In genomic region chr3:61574854-61575253, GRCh38 we compare ENCODE assay signal across 13 cellular contexts. TPM values are rescaled to one million over a fixed set of nuclear protein-coding genes. Genes with fewer than 3 reads are reported as not detected.
DNase-seq lines count a peak whose midpoint lies in the region; ATAC-seq, FAIRE-seq and TF ChIP-seq lines count a peak whose summit lies in the region.
"Had no signal": no experiment of that assay in that cellular context is flagged by ENCODE, and none has a peak within 500 bp of the region (broad histone marks: within the 10 kb centered on the region; RNA-seq: fewer than 3 reads in every experiment).

No MANE protein-coding gene starts in this region.

- TF ChIP-seq POLR2A in NB4 (IDR thresholded peaks at IDR 0.05; ENCODE audit: extremely low read depth, insufficient read length), result no peak

- TF ChIP-seq CTCF in NB4 (IDR thresholded peaks at IDR 0.05; ENCODE audit: low read depth, low read length) (no peak), bronchial epithelial cell (IDR thresholded peaks at IDR 0.05; ENCODE audit: insufficient read depth, low read length, severe bottlenecking) (no peak), psoas muscle (IDR thresholded peaks at IDR 0.05) (no peak)

- H3K9me3 ChIP-seq in psoas muscle, result no peaks in the 10 kb centered on the region
- H3K9me3 ChIP-seq: adrenal gland had no signal

- H3K36me3 ChIP-seq in bronchial epithelial cell (ENCODE audit: control insufficient read depth, insufficient read depth, low read length) (no peaks in the 10 kb centered on the region), psoas muscle (ENCODE audit: insufficient read depth in 1 of 2, low read depth in 1 of 2) (no peaks in the 10 kb centered on the region)
- H3K36me3 ChIP-seq: adrenal gland had no signal

- intact Hi-C loops in psoas muscle (cut with DNase I), result no loop called here

- no peak overlapping the region for H3K4me3 ChIP-seq in NB4 (ENCODE audit: low read depth, low read length)
- H3K4me3 ChIP-seq in bronchial epithelial cell (ENCODE audit: low read depth, low read length), result no peak overlapping the region
- no peak overlapping the region for H3K4me3 ChIP-seq in psoas muscle
- H3K4me3 ChIP-seq: adrenal gland had no signal

- H3K27me3 ChIP-seq in bronchial epithelial cell (ENCODE audit: control insufficient read depth, insufficient read depth, low read length) (no peaks in the 10 kb centered on the region), psoas muscle (ENCODE audit: insufficient read depth in 3 of 3, low read length in 2 of 3) (no peaks in the 10 kb centered on the region)
- H3K27me3 ChIP-seq: adrenal gland had no signal

- DNase-seq in ELR (ENCODE audit: low read depth) (peak; percentile 99), NB4 (ENCODE audit: low read depth) (peak; percentile 21), bronchial epithelial cell (ENCODE audit: low read depth) (peak; percentile 62), psoas muscle (peak in 1 of 2 donors; percentile 46), NCI-H69 (lab: John Stamatoyannopoulos, UW) (no peak)
- no peak for DNase-seq in stimulated activated CD8-positive, alpha-beta memory T cell treated with anti-CD3 and anti-CD28 coated beads, Interleukin-4, amount 100 ng/mL, for 48 hours
- DNase-seq: adrenal gland, NCI-H1417, T-helper 17 cell had no signal

- peak; percentile 60 for FAIRE-seq in bronchial epithelial cell (lab: Jason Lieb, UNC)
- FAIRE-seq: H1, islet of Langerhans had no signal

- WGBS in psoas muscle, 3 donors, result 75 to 87% (median 80%) methylated on average over 11 of the region's 11 CpGs

- H3K27ac ChIP-seq in psoas muscle, result no peak overlapping the region
- H3K27ac ChIP-seq: adrenal gland had no signal

- H3K4me1 ChIP-seq in psoas muscle, result peaks cover 27% of the 10 kb centered on the region

- ATAC-seq in psoas muscle, result peak in 3 of 4 donors; percentile 53 to 70 (median 58)
- ATAC-seq in GM21526 (IDR thresholded peaks at IDR 0.05; ENCODE audit: low FRiP score, unreplicated experiment), result no peak
- no peak for ATAC-seq in HG03432 (IDR thresholded peaks at IDR 0.05; ENCODE audit: unreplicated experiment)
- ATAC-seq: T-helper 17 cell had no signal

RNA-seq across cellular contexts. Expression of gene PTPRG, which starts 13.5 kb away (rescaled TPM):
- total RNA-seq in bronchial epithelial cell (9.6 and 11.1 TPM in 2 replicates), psoas muscle (10 to 100 TPM; 12.6 to 29.5 (median 18.6) TPM)
- polyA plus RNA-seq in psoas muscle, result 10 to 100 TPM in 1 of 3 donors, 1 to 10 TPM in 2; 4.5 to 10.8 (median 5.3) TPM

Comparison
In these comparisons a context has a peak if more than half of its experiments do, and no peak if none do; other contexts are left out.
1. DNase-seq: peak in ELR (single experiment), NB4 (single experiment) and bronchial epithelial cell (single experiment); none in stimulated activated CD8-positive, alpha-beta memory T cell treated with anti-CD3 and anti-CD28 coated beads, Interleukin-4, amount 100 ng/mL, for 48 hours (single experiment) and NCI-H69 (single experiment).
2. ATAC-seq: peak in psoas muscle (3 of 4); none in GM21526 (single experiment) and HG03432 (single experiment).